Comparison of ENCODE assay signal across 8 cellular contexts in genomic region chr5:174311531-174312269, GRCh38.
DNase-seq lines count a peak whose midpoint lies in the region; ATAC-seq and FAIRE-seq lines count a peak whose summit lies in the region.

No MANE protein-coding gene starts in this region.

- peak; percentile 29 to 36 for DNase-seq in NCI-H2081 (lab: John Stamatoyannopoulos, UW)
- DNase-seq in NCI-H2081 treated with DMSO at 0.1 percent for 48 hours (lab: John Stamatoyannopoulos, UW) = no peak
- DNase-seq in RKO (ENCODE audit: low spot score) = peak; percentile 10
- DNase-seq in activated T-helper 9 cell treated with anti-CD3 and anti-CD28 coated beads, Interleukin-2, amount 50 U/mL, for 16 hours (ENCODE audit: low read depth) = peak; percentile 15
- peak; percentile 81 to 84 for DNase-seq in frontal cortex (ENCODE audit: low spot score in 2 of 2)
- peak in 52 of 56 donors; percentile 20 to 88 (median 64) for DNase-seq in nucleus accumbens (lab: John Stamatoyannopoulos, UW)

- FAIRE-seq in frontal cortex (lab: Jason Lieb, UNC) = no peak

- no peaks in the 10 kb centered on the region for H3K9me3 ChIP-seq in thymus (ENCODE audit: control insufficient read depth)

- WGBS in thymus = 9% methylated on average over 58 of the region's 58 CpGs

- H3K27me3 ChIP-seq in thymus (ENCODE audit: control insufficient read depth, insufficient read depth) = peaks cover 4% of the 10 kb centered on the region

- no peaks in the 10 kb centered on the region for H3K36me3 ChIP-seq in thymus (ENCODE audit: control insufficient read depth, insufficient read depth)

- no peak overlapping the region for H3K27ac ChIP-seq in thymus (ENCODE audit: low read depth)

- H3K4me1 ChIP-seq in thymus (ENCODE audit: control insufficient read depth, insufficient read depth, low read length) = no peaks in the 10 kb centered on the region

- peak overlapping the region; percentile 15 for H3K4me3 ChIP-seq in thymus (ENCODE audit: low read length)

- peak; percentile 52 for ATAC-seq in HG03442 (IDR thresholded peaks at IDR 0.05; ENCODE audit: unreplicated experiment)
